In genomic region chr2:127778447-127778846, GRCh38 we compare ENCODE assay signal across 11 cellular contexts.
"Had no signal": no experiment of that assay in that cellular context is flagged by ENCODE, and none has a peak within 500 bp of the region (broad histone marks: within the 10 kb centered on the region; RNA-seq: fewer than 3 reads in every experiment).

No MANE protein-coding gene starts in this region.

- ATAC-seq: heart right ventricle, T-cell had no signal

- H3K9me3 Mint-ChIP-seq: activated naive CD4-positive, alpha-beta T cell treated with anti-CD3 and anti-CD28 coated beads for 36 hours; T-cell had no signal

- H3K9me3 ChIP-seq: heart right ventricle, left ventricle myocardium inferior, tibial artery had no signal

- H3K4me3 Mint-ChIP-seq: activated naive CD4-positive, alpha-beta T cell treated with anti-CD3 and anti-CD28 coated beads for 36 hours; T-cell had no signal

- H3K27me3 ChIP-seq: cardiac muscle cell, heart right ventricle, tibial artery had no signal

- H3K4me3 ChIP-seq: cardiac muscle cell, heart right ventricle, left ventricle myocardium inferior, SK-N-MC, skin epidermis, tibial artery had no signal

- H3K27me3 Mint-ChIP-seq: T-cell had no signal

- H3K36me3 ChIP-seq: cardiac muscle cell, heart right ventricle, left ventricle myocardium inferior, tibial artery had no signal

- H3K27ac Mint-ChIP-seq: activated naive CD4-positive, alpha-beta T cell treated with anti-CD3 and anti-CD28 coated beads for 36 hours had no signal

- H3K27ac ChIP-seq: cardiac muscle cell, heart right ventricle, left ventricle myocardium inferior, skin epidermis, tibial artery had no signal

- DNase-seq: activated CD4-positive, alpha-beta T cell treated with anti-CD3 and anti-CD28 coated beads, Interleukin-2, amount 50 U/mL, for 4 hours; activated naive CD4-positive, alpha-beta T cell treated with anti-CD3 and anti-CD28 coated beads for 36 hours; heart right ventricle; left ventricle myocardium inferior; mesendoderm; stimulated activated CD4-positive, alpha-beta T cell treated with anti-CD3 and anti-CD28 coated beads, Interleukin-4, amount 100 ng/mL, for 4 hours; T-cell; tibial artery had no signal
